Comparison of ENCODE assay signal across 8 cellular contexts in the genomic region with DNA sequence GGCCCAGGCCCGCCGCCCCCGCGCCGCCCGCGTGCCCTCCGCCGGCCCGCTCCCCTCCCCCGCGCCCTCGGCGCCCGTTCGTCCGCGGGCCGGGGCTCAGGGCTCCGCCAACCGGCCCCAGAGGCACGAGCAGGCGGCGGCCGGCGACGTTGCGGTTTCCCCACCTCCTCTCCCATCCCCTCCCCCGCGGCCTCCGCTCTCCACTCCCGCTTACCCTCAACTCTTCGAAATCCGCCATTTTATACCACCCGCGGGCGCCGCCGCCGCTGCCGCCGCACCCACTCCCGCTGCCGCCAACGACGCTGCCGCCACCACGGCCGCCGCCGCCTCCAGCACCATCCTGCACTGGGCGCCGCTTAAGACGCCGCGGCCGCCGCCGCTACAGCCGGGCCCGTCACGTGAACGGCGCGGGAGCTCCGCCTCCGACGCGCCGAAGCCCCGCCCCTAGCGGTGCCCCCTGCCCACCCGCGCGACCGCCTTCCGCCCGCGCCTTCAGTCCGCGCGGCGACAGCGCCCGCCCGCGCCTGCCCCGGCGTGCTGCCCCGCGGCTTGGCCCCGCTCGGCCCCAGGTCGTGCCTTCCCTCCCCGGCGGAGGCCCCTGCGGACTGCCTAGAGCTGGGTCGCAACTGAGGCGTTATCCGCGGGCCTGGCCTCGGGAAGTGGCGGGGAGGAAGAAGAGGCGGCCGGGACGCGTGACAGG. TPM values are rescaled to one million over a fixed set of nuclear protein-coding genes. Genes with fewer than 3 reads are reported as not detected.
DNase-seq lines count a peak whose midpoint lies in the region; ATAC-seq, FAIRE-seq and TF ChIP-seq lines count a peak whose summit lies in the region.

A gene with protein sequence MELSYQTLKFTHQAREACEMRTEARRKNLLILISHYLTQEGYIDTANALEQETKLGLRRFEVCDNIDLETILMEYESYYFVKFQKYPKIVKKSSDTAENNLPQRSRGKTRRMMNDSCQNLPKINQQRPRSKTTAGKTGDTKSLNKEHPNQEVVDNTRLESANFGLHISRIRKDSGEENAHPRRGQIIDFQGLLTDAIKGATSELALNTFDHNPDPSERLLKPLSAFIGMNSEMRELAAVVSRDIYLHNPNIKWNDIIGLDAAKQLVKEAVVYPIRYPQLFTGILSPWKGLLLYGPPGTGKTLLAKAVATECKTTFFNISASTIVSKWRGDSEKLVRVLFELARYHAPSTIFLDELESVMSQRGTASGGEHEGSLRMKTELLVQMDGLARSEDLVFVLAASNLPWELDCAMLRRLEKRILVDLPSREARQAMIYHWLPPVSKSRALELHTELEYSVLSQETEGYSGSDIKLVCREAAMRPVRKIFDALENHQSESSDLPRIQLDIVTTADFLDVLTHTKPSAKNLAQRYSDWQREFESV (plus strand): TSS at position 495 of the 700 bp plus-strand sequence. CDS start 29,271 bp downstream, outside the sequence.
A gene with protein sequence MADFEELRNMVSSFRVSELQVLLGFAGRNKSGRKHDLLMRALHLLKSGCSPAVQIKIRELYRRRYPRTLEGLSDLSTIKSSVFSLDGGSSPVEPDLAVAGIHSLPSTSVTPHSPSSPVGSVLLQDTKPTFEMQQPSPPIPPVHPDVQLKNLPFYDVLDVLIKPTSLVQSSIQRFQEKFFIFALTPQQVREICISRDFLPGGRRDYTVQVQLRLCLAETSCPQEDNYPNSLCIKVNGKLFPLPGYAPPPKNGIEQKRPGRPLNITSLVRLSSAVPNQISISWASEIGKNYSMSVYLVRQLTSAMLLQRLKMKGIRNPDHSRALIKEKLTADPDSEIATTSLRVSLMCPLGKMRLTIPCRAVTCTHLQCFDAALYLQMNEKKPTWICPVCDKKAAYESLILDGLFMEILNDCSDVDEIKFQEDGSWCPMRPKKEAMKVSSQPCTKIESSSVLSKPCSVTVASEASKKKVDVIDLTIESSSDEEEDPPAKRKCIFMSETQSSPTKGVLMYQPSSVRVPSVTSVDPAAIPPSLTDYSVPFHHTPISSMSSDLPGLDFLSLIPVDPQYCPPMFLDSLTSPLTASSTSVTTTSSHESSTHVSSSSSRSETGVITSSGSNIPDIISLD (minus strand): TSS at position 400 of the 700 bp plus-strand sequence. CDS start 162 bp downstream, at position 238.

- H3K4me3 Mint-ChIP-seq in astrocyte (ENCODE audit: unreplicated experiment): peak within 1 kb of the TSS; percentile 92

- H3K27ac ChIP-seq in astrocyte (ENCODE audit: low read depth, low read length): peak within 1 kb of the TSS; percentile 69
- H3K27ac ChIP-seq in hepatocyte: peak within 1 kb of the TSS; percentile 96
- peak within 1 kb of the TSS; percentile 38 to 72 for H3K27ac ChIP-seq in aorta (ENCODE audit: low read depth in 1 of 2, low read length in 2 of 2)

- no peaks in the 10 kb centered on the region for H3K27me3 Mint-ChIP-seq in astrocyte (ENCODE audit: low read depth, unreplicated experiment)

- peak within 1 kb of the TSS; percentile 89 for H3K4me3 ChIP-seq in astrocyte (ENCODE audit: insufficient read depth, low read depth, low read length)
- peak within 1 kb of the TSS; percentile 97 for H3K4me3 ChIP-seq in hepatocyte
- peak within 1 kb of the TSS; percentile 71 to 84 for H3K4me3 ChIP-seq in aorta (ENCODE audit: low read length in 2 of 2)

- TF ChIP-seq CTCF in astrocyte (IDR thresholded peaks at IDR 0.05; ENCODE audit: insufficient read depth, low read depth, low read length) (no peak), hepatocyte (IDR thresholded peaks at IDR 0.05; ENCODE audit: poor library complexity) (no peak)

- peak; percentile 94 for ATAC-seq in HG02642 (IDR thresholded peaks at IDR 0.05; ENCODE audit: poor library complexity, unreplicated experiment)
- peak; percentile 96 for ATAC-seq in aorta (ENCODE audit: low FRiP score)

- H3K4me1 ChIP-seq in astrocyte (ENCODE audit: insufficient read depth, low read length) (peaks cover 8% of the 10 kb centered on the region), hepatocyte (ENCODE audit: insufficient read depth) (peaks cover 10% of the 10 kb centered on the region), aorta (ENCODE audit: control insufficient read depth in 1 of 2, insufficient read depth in 2 of 2, low read length in 2 of 2) (no peaks in the 10 kb centered on the region)

- 0% methylated on average over 42 of the region's 107 CpGs for WGBS in hepatocyte (ENCODE audit: low lambda C conversion rate, missing lambda C conversion rate)
- 0 to 1% methylated on average over 54 to 107 of the region's 107 CpGs for WGBS in aorta, 2 donors

- no peaks in the 10 kb centered on the region for H3K36me3 ChIP-seq in astrocyte (ENCODE audit: insufficient read depth, low read length)
- H3K36me3 ChIP-seq in hepatocyte (replicated peaks; ENCODE audit: insufficient read depth, low read depth): no peaks in the 10 kb centered on the region
- no peaks in the 10 kb centered on the region for H3K36me3 ChIP-seq in aorta (ENCODE audit: control insufficient read depth in 1 of 2, insufficient read depth in 2 of 2, low read length in 1 of 2)

- peaks cover 2% of the 10 kb centered on the region for H3K36me3 Mint-ChIP-seq in astrocyte (ENCODE audit: low read depth, unreplicated experiment)

- H3K4me2 ChIP-seq in astrocyte (ENCODE audit: low read length) (peak within 1 kb of the TSS; percentile 95), hepatocyte (peak within 1 kb of the TSS; percentile 88)

- H3K27me3 ChIP-seq in astrocyte (ENCODE audit: insufficient read depth, low read length): no peaks in the 10 kb centered on the region
- H3K27me3 ChIP-seq in hepatocyte: no peaks in the 10 kb centered on the region
- no peaks in the 10 kb centered on the region for H3K27me3 ChIP-seq in aorta (ENCODE audit: control insufficient read depth in 1 of 2, insufficient read depth in 2 of 2, low read length in 1 of 2)

- peaks cover 34% of the 10 kb centered on the region for H4K20me1 ChIP-seq in astrocyte (ENCODE audit: insufficient read depth, low read length)
- peaks cover 26% of the 10 kb centered on the region for H4K20me1 ChIP-seq in hepatocyte (ENCODE audit: insufficient read depth, poor library complexity, severe bottlenecking)

- H3K9ac ChIP-seq in astrocyte (ENCODE audit: low read length): peak within 1 kb of the TSS; percentile 83

- peaks cover 9% of the 10 kb centered on the region for H3K4me1 Mint-ChIP-seq in astrocyte (ENCODE audit: low read depth, unreplicated experiment)

- H3K27ac Mint-ChIP-seq in astrocyte (ENCODE audit: unreplicated experiment): peak within 1 kb of the TSS; percentile 81

- H3K9me2 ChIP-seq in hepatocyte (replicated peaks; ENCODE audit: insufficient read depth): no peaks in the 10 kb centered on the region

- TF ChIP-seq POLR2A in GM12892 (IDR thresholded peaks at IDR 0.05; ENCODE audit: low read depth, low read length): peak; percentile 76; the same call in 1 of the 2 replicates

- intact Hi-C loops in aorta (cut with DNase I): no loop called here

- peak within 1 kb of the TSS; percentile 99 for H2AFZ ChIP-seq in astrocyte (ENCODE audit: low read depth, low read length)
- H2AFZ ChIP-seq in hepatocyte: peak within 1 kb of the TSS; percentile 100

- FAIRE-seq in GM12892 (lab: Jason Lieb, UNC) (peak; percentile 98), astrocyte (lab: Jason Lieb, UNC) (no peak)

- H3K9me3 ChIP-seq in astrocyte (ENCODE audit: insufficient read depth, low read depth, low read length) (no peaks in the 10 kb centered on the region), hepatocyte (ENCODE audit: low read depth) (no peaks in the 10 kb centered on the region), aorta (ENCODE audit: control insufficient read depth, low read length) (no peaks in the 10 kb centered on the region)

- no peaks in the 10 kb centered on the region for H3K9me3 Mint-ChIP-seq in astrocyte (ENCODE audit: unreplicated experiment)

- DNase-seq in GM12892 (ENCODE audit: insufficient read length) (peak; percentile 76), NCI-H1105 treated with DMSO at 0.1 percent for 48 hours (lab: John Stamatoyannopoulos, UW) (peak; percentile 85), T-helper 22 cell (ENCODE audit: low read depth) (peak; percentile 55), astrocyte (ENCODE audit: low read depth) (peak; percentile 28), hepatocyte (ENCODE audit: low spot score) (peak; percentile 94), retina (peak; percentile 89), aorta (peak; percentile 87 to 92)

- H3K79me2 ChIP-seq in astrocyte (ENCODE audit: insufficient read depth, low read length): peaks cover 45% of the 10 kb centered on the region
- H3K79me2 ChIP-seq in hepatocyte: peaks cover 43% of the 10 kb centered on the region

RNA-seq across cellular contexts. Expression of the first gene that starts in this region (rescaled TPM):
- 0.19 TPM for polyA plus RNA-seq in GM12892 (2012; ENCODE audit: missing spikeins)
- total RNA-seq in astrocyte (3.0 and 3.8 TPM in 2 replicates), hepatocyte (2.4 and 4.4 TPM in 2 replicates), aorta (1 to 10 TPM; 1.8 to 3.2 TPM)
- polyA plus RNA-seq in hepatocyte (2.2 and 4.3 TPM in 2 replicates), aorta (1 to 10 TPM; 1.6 to 1.8 TPM)

RNA-seq across cellular contexts. Expression of the second gene that starts in this region (rescaled TPM):
- 13.7 TPM for polyA plus RNA-seq in GM12892 (2012; ENCODE audit: missing spikeins)
- total RNA-seq in astrocyte (28.4 and 29.3 TPM in 2 replicates), hepatocyte (25.1 and 30.7 TPM in 2 replicates), aorta (10 to 100 TPM; 40.9 to 45.5 TPM)
- polyA plus RNA-seq in hepatocyte (18.4 and 22.5 TPM in 2 replicates), aorta (1 to 10 TPM; 5.0 to 8.9 TPM)

Comparison
In these comparisons a context has a peak if more than half of its experiments do, and no peak if none do; other contexts are left out.
1. Peak in every context shown above with its lines: DNase-seq, ATAC-seq, H3K4me3 ChIP-seq and H3K27ac ChIP-seq.
2. DNase-seq: peak in every context shown above with its lines; median percentile 94 in hepatocyte; 90 in aorta; 89 in retina; 85 in NCI-H1105 treated with DMSO at 0.1 percent for 48 hours; 76 in GM12892; 55 in T-helper 22 cell; 28 in astrocyte.